Comparison of ENCODE assay signal across 1 cellular context in the genomic region with DNA sequence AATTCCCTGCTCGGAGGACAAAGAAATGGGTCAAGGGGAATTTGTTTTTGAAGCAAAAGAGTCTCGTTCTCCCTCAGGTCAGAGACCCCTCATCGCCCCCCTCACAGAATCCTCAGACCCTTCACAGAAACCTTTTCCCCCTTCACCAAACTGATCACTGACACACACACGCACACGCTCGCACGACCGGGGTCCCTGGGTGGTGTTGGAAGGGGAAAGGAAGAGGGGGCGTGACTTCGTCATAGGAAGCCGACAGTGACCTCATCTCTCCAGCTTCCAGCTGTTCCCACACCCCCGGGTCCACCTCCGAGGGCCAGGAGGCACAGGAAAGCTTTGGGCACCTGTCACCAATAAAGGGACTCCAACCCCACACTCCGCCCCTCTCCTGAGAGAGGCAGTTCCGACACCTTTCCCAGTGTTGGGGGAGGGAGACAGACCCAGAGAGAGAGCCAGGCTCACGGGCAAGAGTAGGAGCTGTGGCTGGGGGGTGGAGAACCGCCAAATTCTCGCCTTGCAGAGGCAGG.
A peak's percentile ranks its signal among the peaks of the same experiment; 100 is the strongest.
TF ChIP-seq lines count a peak whose summit lies in the region.

No MANE protein-coding gene starts in this region.

TF ChIP-seq in HepG2, 621 proteins besides CTCF, POLR2A, EP300 and RAD21 (continued from another document):
- TF ChIP-seq, protein P1, sequence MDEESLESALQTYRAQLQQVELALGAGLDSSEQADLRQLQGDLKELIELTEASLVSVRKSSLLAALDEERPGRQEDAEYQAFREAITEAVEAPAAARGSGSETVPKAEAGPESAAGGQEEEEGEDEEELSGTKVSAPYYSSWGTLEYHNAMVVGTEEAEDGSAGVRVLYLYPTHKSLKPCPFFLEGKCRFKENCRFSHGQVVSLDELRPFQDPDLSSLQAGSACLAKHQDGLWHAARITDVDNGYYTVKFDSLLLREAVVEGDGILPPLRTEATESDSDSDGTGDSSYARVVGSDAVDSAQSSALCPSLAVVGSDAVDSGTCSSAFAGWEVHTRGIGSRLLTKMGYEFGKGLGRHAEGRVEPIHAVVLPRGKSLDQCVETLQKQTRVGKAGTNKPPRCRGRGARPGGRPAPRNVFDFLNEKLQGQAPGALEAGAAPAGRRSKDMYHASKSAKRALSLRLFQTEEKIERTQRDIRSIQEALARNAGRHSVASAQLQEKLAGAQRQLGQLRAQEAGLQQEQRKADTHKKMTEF (CRISPR knock-in tag; IDR thresholded peaks at IDR 0.05), result no peak; the same call in 1 of the 2 replicates
- TF ChIP-seq ZNF326 (CRISPR knock-in tag; IDR thresholded peaks at IDR 0.05; ENCODE audit: borderline replicate concordance) (no peak), RBM22 (optimal IDR thresholded peaks at IDR 0.05; ENCODE audit: low read length) (peak; percentile 65), ZNF557 (CRISPR knock-in tag; IDR thresholded peaks at IDR 0.05) (no peak), MYC (CRISPR knock-in tag; IDR thresholded peaks at IDR 0.05; ENCODE audit: borderline replicate concordance) (peak; percentile 16; the same call in 1 of the 2 replicates), GATA4 (IDR thresholded peaks at IDR 0.05; ENCODE audit: borderline replicate concordance, low read depth) (no peak), RXRB (CRISPR knock-in tag; IDR thresholded peaks at IDR 0.05; ENCODE audit: borderline replicate concordance) (no peak), RBM39 (IDR thresholded peaks at IDR 0.05; ENCODE audit: low read depth, low read length, poor library complexity, severe bottlenecking) (peak; percentile 18), TBX2 (CRISPR knock-in tag; IDR thresholded peaks at IDR 0.05; ENCODE audit: borderline replicate concordance) (peak; percentile 45; the same call in 1 of the 2 replicates), HNF4A (CRISPR knock-in tag; IDR thresholded peaks at IDR 0.05) (no peak)
